ENCODE assay signal across 9 cellular contexts in genomic region chr3:101195951-101196713, GRCh38.
DNase-seq lines count a peak whose midpoint lies in the region; ATAC-seq, FAIRE-seq and TF ChIP-seq lines count a peak whose summit lies in the region.
"Had no signal": no experiment of that assay in that cellular context is flagged by ENCODE, and none has a peak within 500 bp of the region (broad histone marks: within the 10 kb centered on the region; RNA-seq: fewer than 3 reads in every experiment).

No MANE protein-coding gene starts in this region.

- in situ Hi-C loops in Panc1 (cut with HindIII; ENCODE audit: low pct_unique_long_range_greater_than_20kb, low sequenced_read_pairs) = no loop called here

- no peak overlapping the region for H3K18ac ChIP-seq in H9 (ENCODE audit: insufficient read length, low read depth, low read length)

- H3K79me1 ChIP-seq in H9 (ENCODE audit: insufficient read depth, low read depth, low read length, poor library complexity, severe bottlenecking) = no peaks in the 10 kb centered on the region

- no peak overlapping the region for H2BK12ac ChIP-seq in H9 (ENCODE audit: insufficient read length, low read depth, low read length)

- CTCF ChIA-PET in AG04450 (lab: Charles Lee) (interaction anchor here (0.6 to 3.1 kb wide), 60 partner anchors 10 to 1364 kb away, joined by 3 to 153 read pairs (median 3); partner anchors contain the start of gene ABI3BP), Panc1 (lab: Charles Lee) (no interaction called here)

- no peak overlapping the region for H3K23ac ChIP-seq in H9 (ENCODE audit: insufficient read length, low read depth, low read length)

- no peak overlapping the region for H3K4me3 Mint-ChIP-seq in H9
- H3K4me3 Mint-ChIP-seq: dendritic cell treated with granulocyte-macrophage colony-stimulating factor and Interleukin-4, amounts not matched to agents 40 ng/mL and 50 ng/mL, for 4 days had no signal

- BruUV-seq in Panc1 (replicated peaks; lab: Mats Ljungman, UMichigan) = no TSS peak

- H3K9ac ChIP-seq in H9 (ENCODE audit: extremely low read depth, insufficient read length, low read length) (no peak overlapping the region), parathyroid adenoma (no peak overlapping the region)

- no peak overlapping the region for H2BK120ac ChIP-seq in H9 (ENCODE audit: low read depth, low read length, poor library complexity, severe bottlenecking)

- POLR2A ChIA-PET in AG04450 (lab: Yijun Ruan, JAX) = no interaction called here
- POLR2A ChIA-PET in Panc1 (lab: Charles Lee) = no interaction called here

- H3K23me2 ChIP-seq in H9 (ENCODE audit: insufficient read length, low read depth, low read length, poor library complexity, severe bottlenecking) = no peaks in the 10 kb centered on the region

- H4K5ac ChIP-seq in H9 (ENCODE audit: insufficient read length, low read depth, low read length) = no peak overlapping the region

- H4K8ac ChIP-seq in H9 (replicated peaks; ENCODE audit: insufficient read length, low read depth, low read length) = no peak overlapping the region

- H3K27me3 Mint-ChIP-seq in H9 (ENCODE audit: low read depth) = no peaks in the 10 kb centered on the region; the same call in 1 of the 2 replicates
- H3K27me3 Mint-ChIP-seq: dendritic cell treated with granulocyte-macrophage colony-stimulating factor and Interleukin-4, amounts not matched to agents 40 ng/mL and 50 ng/mL, for 4 days had no signal

- DNase-seq in AG04450 (ENCODE audit: low read depth, low spot score) (no peak), H9 (no peak), Panc1 (ENCODE audit: low read depth, low spot score) (peak; percentile 12), esophagus muscularis mucosa (ENCODE audit: extremely low spot score) (peak; percentile 55), H54 (ENCODE audit: insufficient read length, low spot score) (no peak)
- no peak for DNase-seq in stimulated activated naive CD4-positive, alpha-beta T cell (lab: John Stamatoyannopoulos, UW)

- no peak overlapping the region for H2BK15ac ChIP-seq in H9 (ENCODE audit: low read depth, low read length)

- no peak overlapping the region for H3K27ac Mint-ChIP-seq in H9
- H3K27ac Mint-ChIP-seq: dendritic cell treated with granulocyte-macrophage colony-stimulating factor and Interleukin-4, amounts not matched to agents 40 ng/mL and 50 ng/mL, for 4 days had no signal

- no peak overlapping the region for H3K56ac ChIP-seq in H9 (ENCODE audit: insufficient read length, low read depth, low read length)

- TF ChIP-seq POLR2A in esophagus muscularis mucosa (IDR thresholded peaks at IDR 0.05; ENCODE audit: low read depth) (no peak), H54 (IDR thresholded peaks at IDR 0.05; ENCODE audit: low read depth, low read length) (no peak)

- H3K4me3 ChIP-seq in AG04450 (ENCODE audit: low read depth, low read length) (no peak overlapping the region), Panc1 (ENCODE audit: low read depth in 2 of 2, low read length in 2 of 2) (no peak overlapping the region), esophagus muscularis mucosa (no peak overlapping the region), parathyroid adenoma (ENCODE audit: low read depth, low read length) (no peak overlapping the region)

- H3K36me3 ChIP-seq in Panc1 (ENCODE audit: control insufficient read depth, insufficient read depth, low read length) = no peaks in the 10 kb centered on the region
- no peaks in the 10 kb centered on the region for H3K36me3 ChIP-seq in esophagus muscularis mucosa
- no peaks in the 10 kb centered on the region for H3K36me3 ChIP-seq in parathyroid adenoma (ENCODE audit: control insufficient read depth, insufficient read depth, low read length)

- H3K27ac ChIP-seq in AG04450 (ENCODE audit: low read depth, low read length) (no peak overlapping the region), H9 (ENCODE audit: insufficient read length, low read depth, low read length) (no peak overlapping the region), Panc1 (ENCODE audit: low read length) (no peak overlapping the region), esophagus muscularis mucosa (replicated peaks in 1 of 4) (no peak overlapping the region), parathyroid adenoma (no peak overlapping the region)

- no peak overlapping the region for H2AK5ac ChIP-seq in H9 (ENCODE audit: insufficient read length, low read length)

- no peak overlapping the region for H3K4me2 ChIP-seq in H9 (ENCODE audit: insufficient read depth, insufficient read length, low read length)
- no peak overlapping the region for H3K4me2 ChIP-seq in parathyroid adenoma (ENCODE audit: low read length)

- H3K4me1 Mint-ChIP-seq in H9 = peaks cover 0 to 5% of the 10 kb centered on the region in 2 experiments; a peak in 2 of 4 replicates

- no peaks in the 10 kb centered on the region for H4K20me1 ChIP-seq in H9 (ENCODE audit: control insufficient read depth, insufficient read depth, insufficient read length)

- H4K91ac ChIP-seq in H9 (ENCODE audit: insufficient read length, low read depth, low read length) = no peak overlapping the region

- peaks cover 0 to 4% of the 10 kb centered on the region in 2 experiments; a peak in 2 of 5 replicates for H3K9me3 Mint-ChIP-seq in H9
- H3K9me3 Mint-ChIP-seq: dendritic cell treated with granulocyte-macrophage colony-stimulating factor and Interleukin-4, amounts not matched to agents 40 ng/mL and 50 ng/mL, for 4 days had no signal

- no peak overlapping the region for H2BK20ac ChIP-seq in H9 (ENCODE audit: low read depth, low read length, poor library complexity, severe bottlenecking)

- no peaks in the 10 kb centered on the region for H3K27me3 ChIP-seq in AG04450 (ENCODE audit: control insufficient read depth, insufficient read depth, low read length)
- H3K27me3 ChIP-seq in H9 (ENCODE audit: insufficient read depth, low read length) = no peaks in the 10 kb centered on the region
- peaks cover 3% of the 10 kb centered on the region; the same call in 1 of the 2 replicates for H3K27me3 ChIP-seq in Panc1 (ENCODE audit: control insufficient read depth, insufficient read depth, low read length)
- no peaks in the 10 kb centered on the region for H3K27me3 ChIP-seq in esophagus muscularis mucosa
- no peaks in the 10 kb centered on the region for H3K27me3 ChIP-seq in parathyroid adenoma (ENCODE audit: control insufficient read depth, insufficient read depth, low read length)

- peaks cover 1% of the 10 kb centered on the region; the same call in 1 of the 2 replicates for H3K79me2 ChIP-seq in H9 (ENCODE audit: insufficient read depth, low read length)
- no peaks in the 10 kb centered on the region for H3K79me2 ChIP-seq in parathyroid adenoma

- H3K4me1 ChIP-seq in H9 (ENCODE audit: insufficient read depth, low read length) (no peaks in the 10 kb centered on the region), Panc1 (ENCODE audit: control insufficient read depth, insufficient read depth, low read length) (no peaks in the 10 kb centered on the region), esophagus muscularis mucosa (peaks cover 5 to 30% (median 24%) of the 10 kb centered on the region in 4 donors), parathyroid adenoma (no peaks in the 10 kb centered on the region)

- TF ChIP-seq EP300 in esophagus muscularis mucosa (IDR thresholded peaks at IDR 0.05) = no peak

- intact Hi-C loops in Panc1 (cut with micrococcal nuclease; ENCODE audit: unreplicated experiment) = loop anchor here (10.0 kb wide), 1 partner anchor 101 kb away; no protein-coding TSS in a partner anchor
- intact Hi-C loops in esophagus muscularis mucosa (cut with DNase I) = loop anchor here (2.0 to 10.0 kb wide), 3 partner anchors 124 to 451 kb away; no protein-coding TSS in a partner anchor

- peak; percentile 65; the same call in 1 of the 2 replicates for ATAC-seq in Panc1
- no peak for ATAC-seq in HG02970 (IDR thresholded peaks at IDR 0.05; ENCODE audit: low FRiP score, unreplicated experiment)

- TF ChIP-seq CTCF in AG04450 (IDR thresholded peaks at IDR 0.05; ENCODE audit: low read depth, low read length) (peak; percentile 76), H9 (conservative IDR thresholded peaks at IDR 0.05) (peak; percentile 78), Panc1 (IDR thresholded peaks at IDR 0.05) (peak; percentile 59; the same call in 1 of the 2 replicates), esophagus muscularis mucosa (IDR thresholded peaks at IDR 0.05) (peak; percentile 63 to 71 (median 67)), parathyroid adenoma (IDR thresholded peaks at IDR 0.05) (peak; percentile 12)

- H3K36me3 Mint-ChIP-seq in H9 (ENCODE audit: insufficient read depth in 1 of 3, low read depth in 3 of 3) = no peaks in the 10 kb centered on the region

- H3T11ph ChIP-seq in H9 (ENCODE audit: low read length) = no peak overlapping the region

- H2AFZ ChIP-seq in H9 (ENCODE audit: low read length) = no peak overlapping the region
- no peak overlapping the region for H2AFZ ChIP-seq in parathyroid adenoma

- no peak overlapping the region for H3K4ac ChIP-seq in H9 (ENCODE audit: low read depth, low read length)

- H3K14ac ChIP-seq in H9 (ENCODE audit: insufficient read depth, low read length) = no peak overlapping the region

- H2BK5ac ChIP-seq in H9 (ENCODE audit: insufficient read length, low read length) = no peak overlapping the region

- no peaks in the 10 kb centered on the region for H3K9me3 ChIP-seq in AG04450 (ENCODE audit: control insufficient read depth, insufficient read depth, low read length)
- no peaks in the 10 kb centered on the region for H3K9me3 ChIP-seq in H9 (ENCODE audit: control insufficient read depth, low read depth, low read length)
- no peaks in the 10 kb centered on the region for H3K9me3 ChIP-seq in Panc1 (ENCODE audit: control insufficient read depth, insufficient read depth, low read depth, low read length)
- no peaks in the 10 kb centered on the region for H3K9me3 ChIP-seq in esophagus muscularis mucosa
- H3K9me3 ChIP-seq in parathyroid adenoma (ENCODE audit: control insufficient read depth, low read length) = no peaks in the 10 kb centered on the region

- FAIRE-seq in H54 (lab: Jason Lieb, UNC) = no peak

- no CpG with 5 or more reads among the region's 6 CpGs for WGBS in H9 (ENCODE audit: extremely low coverage, insufficient read length, low lambda C conversion rate)
- 58% methylated on average over 6 of the region's 6 CpGs for WGBS in esophagus muscularis mucosa

Comparison
In these comparisons a context has a peak if more than half of its experiments do, and no peak if none do; other contexts are left out.
1. DNase-seq: peak in Panc1 (single experiment) and esophagus muscularis mucosa (single experiment); none in AG04450 (single experiment), H9 (single experiment), H54 (single experiment) and stimulated activated naive CD4-positive, alpha-beta T cell (0 of 6).
2. CTCF ChIP-seq: peak in every context shown above with its lines; median percentile 78 in H9; 76 in AG04450; 67 in esophagus muscularis mucosa; 59 in Panc1; 12 in parathyroid adenoma.